1 cellular context compared by ENCODE assay signal in the genomic region with DNA sequence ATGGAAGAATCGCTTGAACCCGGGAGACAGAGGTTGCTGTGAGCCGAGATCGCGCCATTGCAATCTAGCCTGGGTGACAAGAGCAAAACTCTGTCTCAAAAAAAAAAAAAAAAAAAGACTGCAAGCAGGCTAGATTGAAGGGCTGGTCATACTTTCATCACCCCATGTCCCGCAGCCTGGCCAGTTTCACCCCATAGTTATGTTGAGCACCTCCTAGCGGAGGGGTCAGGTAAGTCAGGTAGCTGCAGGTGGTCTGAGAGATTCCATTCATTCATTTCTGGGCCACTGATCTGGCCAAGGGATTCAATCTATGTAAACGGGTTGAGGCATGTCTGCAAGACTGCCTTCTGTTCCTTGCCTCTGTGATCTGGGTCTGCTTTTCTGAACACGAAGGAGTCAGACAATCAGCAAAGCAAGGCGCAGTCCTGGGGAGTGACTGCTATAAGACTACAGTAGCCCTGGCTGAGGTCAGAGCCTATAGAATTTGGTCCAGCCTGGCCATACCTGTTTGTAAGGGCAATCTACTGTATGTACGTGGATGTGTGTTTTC.
TF ChIP-seq lines count a peak whose summit lies in the region.

No MANE protein-coding gene starts in this region.

TF ChIP-seq in GM12878, 131 proteins besides CTCF, POLR2A, EP300 and RAD21 (continued from another document):
- TF ChIP-seq, protein P1, sequence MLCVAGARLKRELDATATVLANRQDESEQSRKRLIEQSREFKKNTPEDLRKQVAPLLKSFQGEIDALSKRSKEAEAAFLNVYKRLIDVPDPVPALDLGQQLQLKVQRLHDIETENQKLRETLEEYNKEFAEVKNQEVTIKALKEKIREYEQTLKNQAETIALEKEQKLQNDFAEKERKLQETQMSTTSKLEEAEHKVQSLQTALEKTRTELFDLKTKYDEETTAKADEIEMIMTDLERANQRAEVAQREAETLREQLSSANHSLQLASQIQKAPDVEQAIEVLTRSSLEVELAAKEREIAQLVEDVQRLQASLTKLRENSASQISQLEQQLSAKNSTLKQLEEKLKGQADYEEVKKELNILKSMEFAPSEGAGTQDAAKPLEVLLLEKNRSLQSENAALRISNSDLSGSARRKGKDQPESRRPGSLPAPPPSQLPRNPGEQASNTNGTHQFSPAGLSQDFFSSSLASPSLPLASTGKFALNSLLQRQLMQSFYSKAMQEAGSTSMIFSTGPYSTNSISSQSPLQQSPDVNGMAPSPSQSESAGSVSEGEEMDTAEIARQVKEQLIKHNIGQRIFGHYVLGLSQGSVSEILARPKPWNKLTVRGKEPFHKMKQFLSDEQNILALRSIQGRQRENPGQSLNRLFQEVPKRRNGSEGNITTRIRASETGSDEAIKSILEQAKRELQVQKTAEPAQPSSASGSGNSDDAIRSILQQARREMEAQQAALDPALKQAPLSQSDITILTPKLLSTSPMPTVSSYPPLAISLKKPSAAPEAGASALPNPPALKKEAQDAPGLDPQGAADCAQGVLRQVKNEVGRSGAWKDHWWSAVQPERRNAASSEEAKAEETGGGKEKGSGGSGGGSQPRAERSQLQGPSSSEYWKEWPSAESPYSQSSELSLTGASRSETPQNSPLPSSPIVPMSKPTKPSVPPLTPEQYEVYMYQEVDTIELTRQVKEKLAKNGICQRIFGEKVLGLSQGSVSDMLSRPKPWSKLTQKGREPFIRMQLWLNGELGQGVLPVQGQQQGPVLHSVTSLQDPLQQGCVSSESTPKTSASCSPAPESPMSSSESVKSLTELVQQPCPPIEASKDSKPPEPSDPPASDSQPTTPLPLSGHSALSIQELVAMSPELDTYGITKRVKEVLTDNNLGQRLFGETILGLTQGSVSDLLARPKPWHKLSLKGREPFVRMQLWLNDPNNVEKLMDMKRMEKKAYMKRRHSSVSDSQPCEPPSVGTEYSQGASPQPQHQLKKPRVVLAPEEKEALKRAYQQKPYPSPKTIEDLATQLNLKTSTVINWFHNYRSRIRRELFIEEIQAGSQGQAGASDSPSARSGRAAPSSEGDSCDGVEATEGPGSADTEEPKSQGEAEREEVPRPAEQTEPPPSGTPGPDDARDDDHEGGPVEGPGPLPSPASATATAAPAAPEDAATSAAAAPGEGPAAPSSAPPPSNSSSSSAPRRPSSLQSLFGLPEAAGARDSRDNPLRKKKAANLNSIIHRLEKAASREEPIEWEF (IDR thresholded peaks at IDR 0.05; ENCODE audit: insufficient replicate concordance, low read depth, low read length) = no peak
- TF ChIP-seq STAT3 (IDR thresholded peaks at IDR 0.05; ENCODE audit: low read depth, low read length) (no peak), DPF2 (IDR thresholded peaks at IDR 0.05) (no peak), SRF (IDR thresholded peaks at IDR 0.05; ENCODE audit: low read depth in 2 of 2, low read length in 2 of 2) (no peak), RELA (IDR thresholded peaks at IDR 0.05; ENCODE audit: borderline replicate concordance, partially characterized antibody) (no peak), BCL11A (IDR thresholded peaks at IDR 0.05; ENCODE audit: low read depth, low read length) (no peak), CHD2 (IDR thresholded peaks at IDR 0.05; ENCODE audit: borderline replicate concordance, low read depth, low read length) (no peak), TCF3 (IDR thresholded peaks at IDR 0.05; ENCODE audit: borderline replicate concordance, insufficient read depth, low read depth, low read length) (no peak), MYC (IDR thresholded peaks at IDR 0.05; ENCODE audit: insufficient read depth, insufficient read length, insufficient replicate concordance, low read length, severe bottlenecking) (no peak), ZNF622 (IDR thresholded peaks at IDR 0.05) (no peak)
- TF ChIP-seq, protein P2, sequence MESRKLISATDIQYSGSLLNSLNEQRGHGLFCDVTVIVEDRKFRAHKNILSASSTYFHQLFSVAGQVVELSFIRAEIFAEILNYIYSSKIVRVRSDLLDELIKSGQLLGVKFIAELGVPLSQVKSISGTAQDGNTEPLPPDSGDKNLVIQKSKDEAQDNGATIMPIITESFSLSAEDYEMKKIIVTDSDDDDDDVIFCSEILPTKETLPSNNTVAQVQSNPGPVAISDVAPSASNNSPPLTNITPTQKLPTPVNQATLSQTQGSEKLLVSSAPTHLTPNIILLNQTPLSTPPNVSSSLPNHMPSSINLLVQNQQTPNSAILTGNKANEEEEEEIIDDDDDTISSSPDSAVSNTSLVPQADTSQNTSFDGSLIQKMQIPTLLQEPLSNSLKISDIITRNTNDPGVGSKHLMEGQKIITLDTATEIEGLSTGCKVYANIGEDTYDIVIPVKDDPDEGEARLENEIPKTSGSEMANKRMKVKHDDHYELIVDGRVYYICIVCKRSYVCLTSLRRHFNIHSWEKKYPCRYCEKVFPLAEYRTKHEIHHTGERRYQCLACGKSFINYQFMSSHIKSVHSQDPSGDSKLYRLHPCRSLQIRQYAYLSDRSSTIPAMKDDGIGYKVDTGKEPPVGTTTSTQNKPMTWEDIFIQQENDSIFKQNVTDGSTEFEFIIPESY (IDR thresholded peaks at IDR 0.05) = no peak
- TF ChIP-seq, protein P3, sequence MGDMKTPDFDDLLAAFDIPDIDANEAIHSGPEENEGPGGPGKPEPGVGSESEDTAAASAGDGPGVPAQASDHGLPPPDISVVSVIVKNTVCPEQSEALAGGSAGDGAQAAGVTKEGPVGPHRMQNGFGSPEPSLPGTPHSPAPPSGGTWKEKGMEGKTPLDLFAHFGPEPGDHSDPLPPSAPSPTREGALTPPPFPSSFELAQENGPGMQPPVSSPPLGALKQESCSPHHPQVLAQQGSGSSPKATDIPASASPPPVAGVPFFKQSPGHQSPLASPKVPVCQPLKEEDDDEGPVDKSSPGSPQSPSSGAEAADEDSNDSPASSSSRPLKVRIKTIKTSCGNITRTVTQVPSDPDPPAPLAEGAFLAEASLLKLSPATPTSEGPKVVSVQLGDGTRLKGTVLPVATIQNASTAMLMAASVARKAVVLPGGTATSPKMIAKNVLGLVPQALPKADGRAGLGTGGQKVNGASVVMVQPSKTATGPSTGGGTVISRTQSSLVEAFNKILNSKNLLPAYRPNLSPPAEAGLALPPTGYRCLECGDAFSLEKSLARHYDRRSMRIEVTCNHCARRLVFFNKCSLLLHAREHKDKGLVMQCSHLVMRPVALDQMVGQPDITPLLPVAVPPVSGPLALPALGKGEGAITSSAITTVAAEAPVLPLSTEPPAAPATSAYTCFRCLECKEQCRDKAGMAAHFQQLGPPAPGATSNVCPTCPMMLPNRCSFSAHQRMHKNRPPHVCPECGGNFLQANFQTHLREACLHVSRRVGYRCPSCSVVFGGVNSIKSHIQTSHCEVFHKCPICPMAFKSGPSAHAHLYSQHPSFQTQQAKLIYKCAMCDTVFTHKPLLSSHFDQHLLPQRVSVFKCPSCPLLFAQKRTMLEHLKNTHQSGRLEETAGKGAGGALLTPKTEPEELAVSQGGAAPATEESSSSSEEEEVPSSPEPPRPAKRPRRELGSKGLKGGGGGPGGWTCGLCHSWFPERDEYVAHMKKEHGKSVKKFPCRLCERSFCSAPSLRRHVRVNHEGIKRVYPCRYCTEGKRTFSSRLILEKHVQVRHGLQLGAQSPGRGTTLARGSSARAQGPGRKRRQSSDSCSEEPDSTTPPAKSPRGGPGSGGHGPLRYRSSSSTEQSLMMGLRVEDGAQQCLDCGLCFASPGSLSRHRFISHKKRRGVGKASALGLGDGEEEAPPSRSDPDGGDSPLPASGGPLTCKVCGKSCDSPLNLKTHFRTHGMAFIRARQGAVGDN (IDR thresholded peaks at IDR 0.05) = no peak
